20 cellular contexts compared by ENCODE assay signal in genomic region chr18:49955263-49955662, GRCh38.
DNase-seq lines count a peak whose midpoint lies in the region; ATAC-seq, FAIRE-seq and TF ChIP-seq lines count a peak whose summit lies in the region.
"Had no signal": no experiment of that assay in that cellular context is flagged by ENCODE, and none has a peak within 500 bp of the region (broad histone marks: within the 10 kb centered on the region; RNA-seq: fewer than 3 reads in every experiment).

No MANE protein-coding gene starts in this region.

- H4K20me1 ChIP-seq in HepG2 (ENCODE audit: insufficient read depth, low read length): no peaks in the 10 kb centered on the region
- H4K20me1 ChIP-seq: BLaER1 treated with 17β-estradiol and CSF1 and Interleukin-3, amounts not matched to agents 10 nM and 100 nM had no signal

- TF ChIP-seq CTCF in HepG2 (CRISPR knock-in tag; IDR thresholded peaks at IDR 0.05): no peak
- TF ChIP-seq CTCF in right lobe of liver (IDR thresholded peaks at IDR 0.05): no peak

- TF ChIP-seq POLR2A in HepG2 (IDR thresholded peaks at IDR 0.05; ENCODE audit: insufficient read depth in 1 of 2, low read depth in 2 of 2, low read length in 2 of 2) (no peak), right lobe of liver (IDR thresholded peaks at IDR 0.05) (no peak)

- H3K36me3 Mint-ChIP-seq in activated T-helper 2 cell treated with anti-CD3 and anti-CD28 coated beads, Interferon-gamma antibody, Interleukin-2, Interleukin-4, amounts not matched to agents 10 μg/mL and 5 μg/mL and 100 μg/mL, durations not matched to agents 14 hours and 24 hours and 36 hours (ENCODE audit: low read depth): no peaks in the 10 kb centered on the region
- H3K36me3 Mint-ChIP-seq: CD8-positive, alpha-beta T cell had no signal

- DNase-seq in HepG2 (ENCODE audit: low spot score) (no peak), right lobe of liver (no peak), left colon (no peak), NCI-H748 treated with DMSO at 0.1 percent for 48 hours (lab: John Stamatoyannopoulos, UW) (no peak)
- no peak for DNase-seq in activated T-helper 2 cell treated with anti-CD3 and anti-CD28 coated beads, Interferon-gamma antibody, Interleukin-2, Interleukin-4, amounts not matched to agents 10 μg/mL and 5 μg/mL and 100 μg/mL, durations not matched to agents 14 hours and 24 hours and 36 hours (ENCODE audit: low spot score)
- DNase-seq: AML-193; Caco-2; Calu3; CD4-positive, alpha-beta T cell; CD8-positive, alpha-beta T cell; DMS79 treated with DMSO at 0.1 percent for 48 hours; GF-D8 had no signal

- CTCF ChIA-PET in HepG2 (lab: Yijun Ruan, JAX; ENCODE audit: low intra/inter-chr PET ratio, low total read pairs): no interaction called here

- no peaks in the 10 kb centered on the region for H3K9me3 Mint-ChIP-seq in activated T-helper 2 cell treated with anti-CD3 and anti-CD28 coated beads, Interferon-gamma antibody, Interleukin-2, Interleukin-4, amounts not matched to agents 10 μg/mL and 5 μg/mL and 100 μg/mL, durations not matched to agents 14 hours and 24 hours and 36 hours
- H3K9me3 Mint-ChIP-seq: CD4-positive, alpha-beta T cell; CD8-positive, alpha-beta T cell had no signal

- no peak for FAIRE-seq in HepG2 (lab: Jason Lieb, UNC)
- FAIRE-seq: A549, D721Med, G401.6, GM12891 had no signal

- BruUV-seq in HepG2 (replicated peaks; lab: Mats Ljungman, UMichigan): no TSS peak

- ATAC-seq in HepG2: no peak
- ATAC-seq in right lobe of liver: no peak
- peak; percentile 71 for ATAC-seq in left colon
- ATAC-seq: A549; CD8-positive, alpha-beta T cell had no signal

- no peak overlapping the region for H3K27ac ChIP-seq in HepG2 (ENCODE audit: extremely low read length, insufficient read depth, low read length)
- H3K27ac ChIP-seq in right lobe of liver: no peak overlapping the region
- H3K27ac ChIP-seq: 22Rv1; A549; BLaER1 treated with 17β-estradiol and CSF1 and Interleukin-3, amounts not matched to agents 10 nM and 100 nM; C4-2B had no signal

- H3K9ac ChIP-seq in HepG2 (ENCODE audit: insufficient read depth, low read depth, low read length): no peak overlapping the region
- H3K9ac ChIP-seq: BLaER1 treated with 17β-estradiol and CSF1 and Interleukin-3, amounts not matched to agents 10 nM and 100 nM had no signal

- intact Hi-C loops in HepG2 (cut with micrococcal nuclease; ENCODE audit: unreplicated experiment): no loop called here
- intact Hi-C loops in right lobe of liver (cut with DNase I): no loop called here
- intact Hi-C loops in left colon (cut with DNase I, micrococcal nuclease): no loop called here
- intact Hi-C loops in activated T-helper 2 cell treated with anti-CD3 and anti-CD28 coated beads, Interferon-gamma antibody, Interleukin-2, Interleukin-4, amounts not matched to agents 10 μg/mL and 5 μg/mL and 100 μg/mL, durations not matched to agents 14 hours and 24 hours and 36 hours (cut with micrococcal nuclease): no loop called here

- no peak overlapping the region for H3K4me3 Mint-ChIP-seq in activated T-helper 2 cell treated with anti-CD3 and anti-CD28 coated beads, Interferon-gamma antibody, Interleukin-2, Interleukin-4, amounts not matched to agents 10 μg/mL and 5 μg/mL and 100 μg/mL, durations not matched to agents 14 hours and 24 hours and 36 hours (ENCODE audit: low read depth)
- H3K4me3 Mint-ChIP-seq: B cell; CD4-positive, alpha-beta T cell; CD8-positive, alpha-beta T cell had no signal

- H3K4me2 ChIP-seq in HepG2 (ENCODE audit: low read depth, low read length): no peak overlapping the region
- H3K4me2 ChIP-seq: A549 had no signal

- POLR2A ChIA-PET in HepG2 (lab: Yijun Ruan, JAX): no interaction called here

- H3K36me3 ChIP-seq in HepG2 (replicated peaks in 1 of 2; ENCODE audit: control insufficient read depth in 1 of 2, insufficient read depth in 2 of 2, low read length in 2 of 2): no peaks in the 10 kb centered on the region; a peak in 2 of 5 replicates
- H3K36me3 ChIP-seq in right lobe of liver: no peaks in the 10 kb centered on the region
- H3K36me3 ChIP-seq: BLaER1 treated with 17β-estradiol and CSF1 and Interleukin-3, amounts not matched to agents 10 nM and 100 nM had no signal

- TF ChIP-seq EP300 in HepG2 (IDR thresholded peaks at IDR 0.05; ENCODE audit: low read depth in 2 of 2, low read length in 2 of 2) (no peak), HepG2 (CRISPR knock-in tag; IDR thresholded peaks at IDR 0.05; ENCODE audit: borderline replicate concordance) (no peak)

- no peak for TF ChIP-seq RAD21 in HepG2 (CRISPR knock-in tag; IDR thresholded peaks at IDR 0.05)

- H3K4me1 ChIP-seq in HepG2 (ENCODE audit: insufficient read depth, low read length) (no peaks in the 10 kb centered on the region), right lobe of liver (no peaks in the 10 kb centered on the region)
- H3K4me1 ChIP-seq: A549, Caco-2 had no signal

- peaks cover 23% of the 10 kb centered on the region for H3K27me3 Mint-ChIP-seq in activated T-helper 2 cell treated with anti-CD3 and anti-CD28 coated beads, Interferon-gamma antibody, Interleukin-2, Interleukin-4, amounts not matched to agents 10 μg/mL and 5 μg/mL and 100 μg/mL, durations not matched to agents 14 hours and 24 hours and 36 hours (ENCODE audit: low read depth)

- H3K9me3 ChIP-seq in HepG2 (ENCODE audit: low read length) (no peaks in the 10 kb centered on the region), right lobe of liver (no peaks in the 10 kb centered on the region)
- H3K9me3 ChIP-seq: A549; BLaER1 treated with 17β-estradiol and CSF1 and Interleukin-3, amounts not matched to agents 10 nM and 100 nM; Caco-2 had no signal

- no peak overlapping the region for H2AFZ ChIP-seq in HepG2 (ENCODE audit: low read length)

- H3K27ac Mint-ChIP-seq in activated T-helper 2 cell treated with anti-CD3 and anti-CD28 coated beads, Interferon-gamma antibody, Interleukin-2, Interleukin-4, amounts not matched to agents 10 μg/mL and 5 μg/mL and 100 μg/mL, durations not matched to agents 14 hours and 24 hours and 36 hours: no peak overlapping the region
- H3K27ac Mint-ChIP-seq: B cell; CD4-positive, alpha-beta T cell; CD8-positive, alpha-beta T cell had no signal

- H3K4me3 ChIP-seq in HepG2 (replicated peaks in 1 of 3; ENCODE audit: insufficient read depth in 1 of 3, low read depth in 2 of 3, low read length in 3 of 3) (no peak overlapping the region), right lobe of liver (no peak overlapping the region)
- H3K4me3 ChIP-seq: A549; BLaER1 treated with 17β-estradiol and CSF1 and Interleukin-3, amounts not matched to agents 10 nM and 100 nM had no signal

- peaks cover 20% of the 10 kb centered on the region for H3K4me1 Mint-ChIP-seq in activated T-helper 2 cell treated with anti-CD3 and anti-CD28 coated beads, Interferon-gamma antibody, Interleukin-2, Interleukin-4, amounts not matched to agents 10 μg/mL and 5 μg/mL and 100 μg/mL, durations not matched to agents 14 hours and 24 hours and 36 hours (ENCODE audit: low read depth)

- H3K27me3 ChIP-seq in HepG2 (ENCODE audit: control insufficient read depth in 1 of 2, insufficient read depth in 2 of 2, low read length in 2 of 2): no peaks in the 10 kb centered on the region
- H3K27me3 ChIP-seq in right lobe of liver: no peaks in the 10 kb centered on the region
- H3K27me3 ChIP-seq: BLaER1 treated with 17β-estradiol and CSF1 and Interleukin-3, amounts not matched to agents 10 nM and 100 nM had no signal

- H3K79me2 ChIP-seq in HepG2 (ENCODE audit: insufficient read depth, low read length): no peaks in the 10 kb centered on the region

- in situ Hi-C loops in HepG2 (cut with HindIII; ENCODE audit: extremely low pct_ligation_motif_present, low pct_unique_long_range_greater_than_20kb): no loop called here

- WGBS in HepG2 (ENCODE audit: low lambda C conversion rate): 82% methylated on average over 5 of the region's 5 CpGs
- WGBS in right lobe of liver (ENCODE audit: insufficient coverage, low coverage, low lambda C conversion rate, missing lambda C conversion rate): 72% methylated on average over 4 of the region's 5 CpGs

TF ChIP-seq in HepG2, 621 proteins besides CTCF, POLR2A, EP300 and RAD21:
- TF ChIP-seq ZNF563 (CRISPR knock-in tag; IDR thresholded peaks at IDR 0.05) (no peak), ZNF263 (CRISPR knock-in tag; IDR thresholded peaks at IDR 0.05) (0 out of 2 replicates have a peak, but pooled peaks have one; percentile 45)
